In genomic region chr4:168908859-168909390, GRCh38 we compare ENCODE assay signal across 17 cellular contexts.
A peak's percentile ranks its signal among the peaks of the same experiment; 100 is the strongest.
DNase-seq lines count a peak whose midpoint lies in the region; ATAC-seq and TF ChIP-seq lines count a peak whose summit lies in the region.
"Had no signal": no experiment of that assay in that cellular context is flagged by ENCODE, and none has a peak within 500 bp of the region (broad histone marks: within the 10 kb centered on the region; RNA-seq: fewer than 3 reads in every experiment).

No MANE protein-coding gene starts in this region.

- H3K27ac Mint-ChIP-seq in GM23338 (peak overlapping the region; percentile 20; the same call in 1 of the 2 replicates), chondrocyte (ENCODE audit: unreplicated experiment) (peak overlapping the region; percentile 91)
- H3K27ac Mint-ChIP-seq: activated CD4-positive, alpha-beta memory T cell treated with anti-CD3 and anti-CD28 coated beads for 36 hours; activated T-helper 17 cell treated with anti-CD3 and anti-CD28 coated beads, Interleukin-2, amount 50 U/mL, for 72 hours; B cell had no signal

- H3K9me3 Mint-ChIP-seq in GM23338 (no peaks in the 10 kb centered on the region), chondrocyte (ENCODE audit: low read depth) (no peaks in the 10 kb centered on the region)
- H3K9me3 Mint-ChIP-seq: activated CD4-positive, alpha-beta memory T cell treated with anti-CD3 and anti-CD28 coated beads for 36 hours; activated T-helper 17 cell treated with anti-CD3 and anti-CD28 coated beads, Interleukin-2, amount 50 U/mL, for 72 hours had no signal

- H3K4me1 ChIP-seq in GM23338 (ENCODE audit: insufficient read depth) (no peaks in the 10 kb centered on the region), iPS-18a (ENCODE audit: control insufficient read depth, low read depth, low read length) (no peaks in the 10 kb centered on the region), skeletal muscle satellite cell (ENCODE audit: control insufficient read depth, insufficient read depth, low read length) (peaks cover 23% of the 10 kb centered on the region)

- no peaks in the 10 kb centered on the region for H4K20me1 ChIP-seq in GM23338 (replicated peaks; ENCODE audit: insufficient read depth)

- H3K36me3 ChIP-seq in GM23338 (ENCODE audit: insufficient read depth), result no peaks in the 10 kb centered on the region; the same call in 1 of the 2 replicates
- H3K36me3 ChIP-seq in iPS-18a (ENCODE audit: control insufficient read depth, low read depth, low read length), result peaks cover 42% of the 10 kb centered on the region
- peaks cover 80% of the 10 kb centered on the region for H3K36me3 ChIP-seq in skeletal muscle satellite cell (ENCODE audit: insufficient read depth, low read length)
- peaks cover 56% of the 10 kb centered on the region for H3K36me3 ChIP-seq in brain microvascular endothelial cell (replicated peaks)

- H3K9ac ChIP-seq in iPS-18a (ENCODE audit: low read length) (no peak overlapping the region), skeletal muscle satellite cell (ENCODE audit: low read depth, low read length) (peak overlapping the region; percentile 32)

- H3K27me3 Mint-ChIP-seq in GM23338 (ENCODE audit: insufficient read depth, low read depth, poor library complexity) (peaks cover 2% of the 10 kb centered on the region), chondrocyte (ENCODE audit: low read depth) (no peaks in the 10 kb centered on the region)
- H3K27me3 Mint-ChIP-seq: activated CD4-positive, alpha-beta memory T cell treated with anti-CD3 and anti-CD28 coated beads for 36 hours; activated T-helper 17 cell treated with anti-CD3 and anti-CD28 coated beads, Interleukin-2, amount 50 U/mL, for 72 hours; B cell had no signal

- DNase-seq in GM23338 (ENCODE audit: low spot score) (no peak), chondrocyte (ENCODE audit: low spot score) (no peak), brain microvascular endothelial cell (no peak), caudate nucleus (lab: John Stamatoyannopoulos, UW) (no peak)
- DNase-seq: activated CD4-positive, alpha-beta memory T cell treated with anti-CD3 and anti-CD28 coated beads for 36 hours; DMS 273 treated with DMSO at 0.1 percent for 48 hours; effector memory CD4-positive, alpha-beta T cell; kidney glomerular epithelial cell; NCI-H226; stimulated activated naive CD8-positive, alpha-beta T cell treated with anti-CD3 and anti-CD28 coated beads, Interleukin-15, Interleukin-2, amounts not matched to agents 100 U/mL and 50 U/mL, for 24 hours had no signal

- H3K4me3 Mint-ChIP-seq in GM23338 (no peak overlapping the region), chondrocyte (ENCODE audit: unreplicated experiment) (no peak overlapping the region)
- H3K4me3 Mint-ChIP-seq: activated CD4-positive, alpha-beta memory T cell treated with anti-CD3 and anti-CD28 coated beads for 36 hours; activated T-helper 17 cell treated with anti-CD3 and anti-CD28 coated beads, Interleukin-2, amount 50 U/mL, for 72 hours; B cell had no signal

- no peaks in the 10 kb centered on the region for H3F3A ChIP-seq in GM23338 (replicated peaks; ENCODE audit: low read depth)

- H3K4me3 ChIP-seq in GM23338, result no peak overlapping the region
- H3K4me3 ChIP-seq in iPS-18a (ENCODE audit: low read length), result no peak overlapping the region
- H3K4me3 ChIP-seq in skeletal muscle satellite cell (ENCODE audit: low read length), result no peak overlapping the region
- no peak overlapping the region for H3K4me3 ChIP-seq in brain microvascular endothelial cell (ENCODE audit: low read depth, low read length)
- H3K4me3 ChIP-seq: SK-N-MC had no signal

- H3K36me3 Mint-ChIP-seq in GM23338 (ENCODE audit: low read depth) (peaks cover 8% of the 10 kb centered on the region; the same call in 2 of the 3 replicates), chondrocyte (ENCODE audit: low read depth) (peaks cover 46% of the 10 kb centered on the region)
- H3K36me3 Mint-ChIP-seq: activated CD4-positive, alpha-beta memory T cell treated with anti-CD3 and anti-CD28 coated beads for 36 hours had no signal

- no peak overlapping the region for H2AFZ ChIP-seq in GM23338

- H3K27ac ChIP-seq in GM23338 (ENCODE audit: low read depth) (no peak overlapping the region), iPS-18a (ENCODE audit: low read length) (peak overlapping the region; percentile 22), brain microvascular endothelial cell (no peak overlapping the region), caudate nucleus (ENCODE audit: low read depth, low read length) (no peak overlapping the region)
- H3K27ac ChIP-seq: SK-N-MC had no signal

- H3K4me1 Mint-ChIP-seq in GM23338 (no peaks in the 10 kb centered on the region; the same call in 2 of the 3 replicates), chondrocyte (ENCODE audit: low read depth) (peaks cover 50% of the 10 kb centered on the region)
- H3K4me1 Mint-ChIP-seq: activated T-helper 17 cell treated with anti-CD3 and anti-CD28 coated beads, Interleukin-2, amount 50 U/mL, for 72 hours; B cell had no signal

- no peak for TF ChIP-seq CTCF in GM23338 (conservative IDR thresholded peaks at IDR 0.05; ENCODE audit: low read depth in 2 of 2)
- no peak for TF ChIP-seq CTCF in chondrocyte (IDR thresholded peaks at IDR 0.05)
- TF ChIP-seq CTCF in brain microvascular endothelial cell (IDR thresholded peaks at IDR 0.05; ENCODE audit: low read depth, low read length, missing control alignments), result no peak

- H3K4me2 ChIP-seq in GM23338 (no peak overlapping the region), skeletal muscle satellite cell (ENCODE audit: low read length) (no peak overlapping the region)

- H3K79me2 ChIP-seq in GM23338 (replicated peaks; ENCODE audit: insufficient read depth), result no peaks in the 10 kb centered on the region

- H3K9me2 ChIP-seq in GM23338 (ENCODE audit: insufficient read depth), result no peaks in the 10 kb centered on the region

- H3K9me3 ChIP-seq in iPS-18a (ENCODE audit: control insufficient read depth, low read depth, low read length), result no peaks in the 10 kb centered on the region
- H3K9me3 ChIP-seq in skeletal muscle satellite cell (replicated peaks; ENCODE audit: low read length), result no peaks in the 10 kb centered on the region

- ATAC-seq in GM23338 (no peak), HG02571 (IDR thresholded peaks at IDR 0.05; ENCODE audit: unreplicated experiment) (no peak), HG02763 (IDR thresholded peaks at IDR 0.05; ENCODE audit: unreplicated experiment) (no peak)
- ATAC-seq: activated T-helper 17 cell treated with anti-CD3 and anti-CD28 coated beads, Interleukin-2, amount 50 U/mL, for 72 hours; stimulated activated naive CD8-positive, alpha-beta T cell treated with anti-CD3 and anti-CD28 coated beads, Interleukin-15, Interleukin-2, amounts not matched to agents 100 U/mL and 50 U/mL, for 24 hours had no signal

- in situ Hi-C loops in brain microvascular endothelial cell (cut with HindIII; ENCODE audit: low pct_ligation_motif_present, low sequenced_read_pairs), result no loop called here

- H3K27me3 ChIP-seq in GM23338 (ENCODE audit: insufficient read depth), result no peaks in the 10 kb centered on the region
- H3K27me3 ChIP-seq in iPS-18a (ENCODE audit: control insufficient read depth, insufficient read depth, low read length), result no peaks in the 10 kb centered on the region
- no peaks in the 10 kb centered on the region for H3K27me3 ChIP-seq in skeletal muscle satellite cell (ENCODE audit: control insufficient read depth, insufficient read depth, low read length)
- H3K27me3 ChIP-seq in brain microvascular endothelial cell (replicated peaks), result no peaks in the 10 kb centered on the region

TF ChIP-seq in GM23338, 12 proteins besides CTCF, POLR2A, EP300 and RAD21:
- TF ChIP-seq ZNF114 (CRISPR knock-in tag; IDR thresholded peaks at IDR 0.05), result no peak
- no peak for TF ChIP-seq POLR2AphosphoS5 (IDR thresholded peaks at IDR 0.05; ENCODE audit: low read depth)
- TF ChIP-seq NANOG (IDR thresholded peaks at IDR 0.05; ENCODE audit: borderline replicate concordance), result no peak
- TF ChIP-seq EZH2phosphoT487 (IDR thresholded peaks at IDR 0.05; ENCODE audit: unreplicated experiment), result no peak
- TF ChIP-seq EZH2 (IDR thresholded peaks at IDR 0.05; ENCODE audit: low read depth, unreplicated experiment), result no peak
- TF ChIP-seq STAT1 (IDR thresholded peaks at IDR 0.05; ENCODE audit: unreplicated experiment), result no peak
TF ChIP-seq in GM23338: peak in this region for 0.
